In genomic region chr5:82784521-82784920, GRCh38 we compare ENCODE assay signal across 20 cellular contexts.
A peak's percentile ranks its signal among the peaks of the same experiment; 100 is the strongest.
DNase-seq lines count a peak whose midpoint lies in the region; ATAC-seq, FAIRE-seq and TF ChIP-seq lines count a peak whose summit lies in the region.
"Had no signal": no experiment of that assay in that cellular context is flagged by ENCODE, and none has a peak within 500 bp of the region (broad histone marks: within the 10 kb centered on the region; RNA-seq: fewer than 3 reads in every experiment).

No MANE protein-coding gene starts in this region.

- no peak overlapping the region for H3K9ac ChIP-seq in astrocyte (ENCODE audit: low read length)

- H3K4me3 Mint-ChIP-seq in astrocyte (ENCODE audit: unreplicated experiment) (no peak overlapping the region), WTC11 (no peak overlapping the region)
- H3K4me3 Mint-ChIP-seq: B cell; CD4-positive, alpha-beta T cell; HFFc6 had no signal

- H3K9me3 ChIP-seq in astrocyte (ENCODE audit: insufficient read depth, low read depth, low read length) = no peaks in the 10 kb centered on the region

- peak; percentile 62 for DNase-seq in HT1080 (ENCODE audit: low read depth)
- peak; percentile 3 for DNase-seq in RKO (ENCODE audit: low spot score)
- DNase-seq in astrocyte (ENCODE audit: low read depth) = peak; percentile 10
- DNase-seq in kidney tubule cell (ENCODE audit: low spot score) = peak; percentile 36
- DNase-seq in WTC11 (ENCODE audit: low spot score) = no peak
- no peak for DNase-seq in NCI-H1930 (lab: John Stamatoyannopoulos, UW)
- DNase-seq: C1 segment of cervical spinal cord; CD4-positive, alpha-beta T cell; DMS79; GOT3; HCEC 1CT; HFFc6; IMR-90 had no signal

- H3K79me2 ChIP-seq in astrocyte (ENCODE audit: insufficient read depth, low read length) = no peaks in the 10 kb centered on the region

- H3K4me1 Mint-ChIP-seq in astrocyte (ENCODE audit: low read depth, unreplicated experiment) = no peaks in the 10 kb centered on the region
- H3K4me1 Mint-ChIP-seq in WTC11 = peaks cover 18% of the 10 kb centered on the region
- H3K4me1 Mint-ChIP-seq: B cell had no signal

- H3K27ac Mint-ChIP-seq in astrocyte (ENCODE audit: unreplicated experiment) (no peak overlapping the region), WTC11 (no peak overlapping the region)
- H3K27ac Mint-ChIP-seq: B cell; CD4-positive, alpha-beta T cell; HFFc6 had no signal

- no peak for FAIRE-seq in astrocyte (lab: Jason Lieb, UNC)
- FAIRE-seq: A204.1, G401.6, GM12891 had no signal

- POLR2A ChIA-PET in WTC11 (lab: Charles Lee) = no interaction called here

- H3K36me3 Mint-ChIP-seq in astrocyte (ENCODE audit: low read depth, unreplicated experiment) (no peaks in the 10 kb centered on the region), WTC11 (no peaks in the 10 kb centered on the region)

- ATAC-seq in HG02610 (IDR thresholded peaks at IDR 0.05; ENCODE audit: unreplicated experiment) (no peak), GM19324 (IDR thresholded peaks at IDR 0.05; ENCODE audit: low FRiP score, unreplicated experiment) (no peak), WTC11 (no peak)

- no peaks in the 10 kb centered on the region for H3K4me1 ChIP-seq in astrocyte (ENCODE audit: insufficient read depth, low read length)

- H3K9me3 Mint-ChIP-seq in astrocyte (ENCODE audit: unreplicated experiment) = no peaks in the 10 kb centered on the region
- H3K9me3 Mint-ChIP-seq in WTC11 = no peaks in the 10 kb centered on the region
- H3K9me3 Mint-ChIP-seq: CD4-positive, alpha-beta T cell; HFFc6 had no signal

- no peaks in the 10 kb centered on the region for H4K20me1 ChIP-seq in astrocyte (ENCODE audit: insufficient read depth, low read length)

- no peak overlapping the region for H2AFZ ChIP-seq in astrocyte (ENCODE audit: low read depth, low read length)

- CTCF ChIA-PET in WTC11 (lab: Charles Lee) = no interaction called here

- no peak overlapping the region for H3K4me3 ChIP-seq in astrocyte (ENCODE audit: insufficient read depth, low read depth, low read length)

- H3K27me3 Mint-ChIP-seq in astrocyte (ENCODE audit: low read depth, unreplicated experiment) = no peaks in the 10 kb centered on the region
- H3K27me3 Mint-ChIP-seq in WTC11 (ENCODE audit: low read depth) = no peaks in the 10 kb centered on the region
- H3K27me3 Mint-ChIP-seq: B cell; CD4-positive, alpha-beta T cell had no signal

- H3K4me2 ChIP-seq in astrocyte (ENCODE audit: low read length) = no peak overlapping the region

- TF ChIP-seq CTCF in astrocyte (IDR thresholded peaks at IDR 0.05; ENCODE audit: insufficient read depth, low read depth, low read length) = no peak
- TF ChIP-seq CTCF in WTC11 (IDR thresholded peaks at IDR 0.05) = no peak

- no peaks in the 10 kb centered on the region for H3K36me3 ChIP-seq in astrocyte (ENCODE audit: insufficient read depth, low read length)

- H3K27ac ChIP-seq in astrocyte (ENCODE audit: low read depth, low read length) = no peak overlapping the region
- H3K27ac ChIP-seq: HL-60 had no signal

- no peaks in the 10 kb centered on the region for H3K27me3 ChIP-seq in astrocyte (ENCODE audit: insufficient read depth, low read length)

TF ChIP-seq in WTC11, 78 proteins besides CTCF, POLR2A, EP300 and RAD21:
- TF ChIP-seq SOX15 (CRISPR knock-in tag; IDR thresholded peaks at IDR 0.05) = no peak
- no peak for TF ChIP-seq STAT6 (CRISPR knock-in tag; conservative IDR thresholded peaks at IDR 0.05; ENCODE audit: low read depth)
- TF ChIP-seq HMGA2 (CRISPR knock-in tag; IDR thresholded peaks at IDR 0.05) = no peak
- TF ChIP-seq FOXP1 (CRISPR knock-in tag; IDR thresholded peaks at IDR 0.05; ENCODE audit: borderline replicate concordance) = no peak
- no peak for TF ChIP-seq ARID4B (CRISPR knock-in tag; IDR thresholded peaks at IDR 0.05; ENCODE audit: borderline replicate concordance)
- no peak for TF ChIP-seq ATF1 (CRISPR knock-in tag; IDR thresholded peaks at IDR 0.05)
- no peak for TF ChIP-seq ZNF219 (CRISPR knock-in tag; IDR thresholded peaks at IDR 0.05; ENCODE audit: borderline replicate concordance)
- TF ChIP-seq NFATC4 (CRISPR knock-in tag; IDR thresholded peaks at IDR 0.05) = no peak
- no peak for TF ChIP-seq JUN (CRISPR knock-in tag; IDR thresholded peaks at IDR 0.05)
- no peak for TF ChIP-seq ZNF138 (CRISPR knock-in tag; conservative IDR thresholded peaks at IDR 0.05)

Comparison
In these comparisons a context has a peak if more than half of its experiments do, and no peak if none do; other contexts are left out.
1. DNase-seq: peak in HT1080 (single experiment), RKO (single experiment), astrocyte (single experiment) and kidney tubule cell (single experiment); none in WTC11 (single experiment) and NCI-H1930 (0 of 2).